Comparison of ENCODE assay signal across 8 cellular contexts in genomic region chr5:151085517-151086031, GRCh38. TPM values are rescaled to one million over a fixed set of nuclear protein-coding genes. Genes with fewer than 3 reads are reported as not detected.
DNase-seq lines count a peak whose midpoint lies in the region; ATAC-seq, FAIRE-seq and TF ChIP-seq lines count a peak whose summit lies in the region.

No MANE protein-coding gene starts in this region.

- no peaks in the 10 kb centered on the region for H4K20me1 ChIP-seq in HepG2 (ENCODE audit: insufficient read depth, low read length)

- intact Hi-C loops in HepG2 (cut with micrococcal nuclease; ENCODE audit: unreplicated experiment) (loop anchor here (5.0 kb wide), 1 partner anchor 33 kb away; no protein-coding TSS in a partner anchor), upper lobe of right lung (cut with DNase I) (no loop called here), A673 (cut with micrococcal nuclease; ENCODE audit: unreplicated experiment) (no loop called here)

- TF ChIP-seq RAD21 in A549 (conservative IDR thresholded peaks at IDR 0.05 in 1 of 2, IDR thresholded peaks at IDR 0.05 in 1 of 2) (no peak), HepG2 (CRISPR knock-in tag; IDR thresholded peaks at IDR 0.05) (no peak)

- peak overlapping the region; percentile 57 for H3K4me3 Mint-ChIP-seq in activated naive CD8-positive, alpha-beta T cell treated with anti-CD3 and anti-CD28 coated beads, Interleukin-2, amount 10 ng/mL, durations not matched to agents 7 days and 5 days

- H3K27me3 Mint-ChIP-seq in activated naive CD8-positive, alpha-beta T cell treated with anti-CD3 and anti-CD28 coated beads, Interleukin-2, amount 10 ng/mL, durations not matched to agents 7 days and 5 days: no peaks in the 10 kb centered on the region

- BruUV-seq in HepG2 (replicated peaks; lab: Mats Ljungman, UMichigan) (no TSS peak), A673 (replicated peaks; lab: Mats Ljungman, UMichigan) (no TSS peak)

- H3K4me3 ChIP-seq in A549 (no peak overlapping the region), HepG2 (replicated peaks in 1 of 3; ENCODE audit: insufficient read depth in 1 of 3, low read depth in 2 of 3, low read length in 3 of 3) (peak overlapping the region; percentile 36 to 69 (median 39)), upper lobe of right lung (no peak overlapping the region), A673 (ENCODE audit: low read depth, low read length, poor library complexity, severe bottlenecking) (no peak overlapping the region)

- H3K4me1 ChIP-seq in A549 (peaks cover 55% of the 10 kb centered on the region), HepG2 (ENCODE audit: insufficient read depth, low read length) (peaks cover 50% of the 10 kb centered on the region), upper lobe of right lung (peaks cover 58% of the 10 kb centered on the region), A673 (ENCODE audit: insufficient read depth, low read length, poor library complexity, severe bottlenecking) (peaks cover 5% of the 10 kb centered on the region)

- TF ChIP-seq POLR2A in A549 (IDR thresholded peaks at IDR 0.05; ENCODE audit: low read length) (no peak), HepG2 (IDR thresholded peaks at IDR 0.05; ENCODE audit: insufficient read depth in 1 of 2, low read depth in 2 of 2, low read length in 2 of 2) (no peak)

- H3K27ac ChIP-seq in A549 (peak overlapping the region; percentile 91 to 98), HepG2 (ENCODE audit: extremely low read length, insufficient read depth, low read length) (no peak overlapping the region), upper lobe of right lung (peak overlapping the region; percentile 65), A673 (ENCODE audit: low read depth, low read length, poor library complexity, severe bottlenecking) (no peak overlapping the region)

- peak overlapping the region; percentile 27 for H3K27ac Mint-ChIP-seq in activated naive CD8-positive, alpha-beta T cell treated with anti-CD3 and anti-CD28 coated beads, Interleukin-2, amount 10 ng/mL, durations not matched to agents 7 days and 5 days

- H3K36me3 ChIP-seq in HepG2 (replicated peaks in 1 of 2; ENCODE audit: control insufficient read depth in 1 of 2, insufficient read depth in 2 of 2, low read length in 2 of 2) (no peaks in the 10 kb centered on the region), upper lobe of right lung (no peaks in the 10 kb centered on the region), A673 (ENCODE audit: insufficient read depth, low read length, poor library complexity, severe bottlenecking) (no peaks in the 10 kb centered on the region)

- H3K4me2 ChIP-seq in A549 (peak overlapping the region; percentile 92), HepG2 (ENCODE audit: low read depth, low read length) (peak overlapping the region; percentile 87)

- peaks cover 7% of the 10 kb centered on the region for H3K79me2 ChIP-seq in HepG2 (ENCODE audit: insufficient read depth, low read length)

- TF ChIP-seq CTCF in A549 (IDR thresholded peaks at IDR 0.05) (no peak), HepG2 (CRISPR knock-in tag; IDR thresholded peaks at IDR 0.05) (no peak), upper lobe of right lung (IDR thresholded peaks at IDR 0.05) (no peak), A673 (conservative IDR thresholded peaks at IDR 0.05; ENCODE audit: low read depth, low read length) (no peak)

- FAIRE-seq in A549 (lab: Jason Lieb, UNC): no peak
- no peak for FAIRE-seq in HepG2 (lab: Jason Lieb, UNC)

- TF ChIP-seq EP300 in A549 (IDR thresholded peaks at IDR 0.05): no peak
- no peak for TF ChIP-seq EP300 in HepG2 (IDR thresholded peaks at IDR 0.05; ENCODE audit: low read depth in 2 of 2, low read length in 2 of 2)
- TF ChIP-seq EP300 in HepG2 (CRISPR knock-in tag; IDR thresholded peaks at IDR 0.05; ENCODE audit: borderline replicate concordance): no peak

- H3K27me3 ChIP-seq in HepG2 (ENCODE audit: control insufficient read depth in 1 of 2, insufficient read depth in 2 of 2, low read length in 2 of 2) (peaks cover 2 to 10% of the 10 kb centered on the region in 2 experiments; a peak in 2 of 5 replicates), upper lobe of right lung (no peaks in the 10 kb centered on the region), A673 (replicated peaks; ENCODE audit: insufficient read depth, low read depth, low read length, poor library complexity) (no peaks in the 10 kb centered on the region)

- CTCF ChIA-PET in A549 (lab: Yijun Ruan, JAX) (interaction anchor here (1.2 to 7.7 kb wide), 5 partner anchors 10 to 79 kb away, joined by 3 to 113 read pairs (median 4); no protein-coding TSS in a partner anchor), HepG2 (lab: Yijun Ruan, JAX; ENCODE audit: low intra/inter-chr PET ratio, low total read pairs) (no interaction called here), A673 (lab: Charles Lee) (no interaction called here)

- H2AFZ ChIP-seq in HepG2 (ENCODE audit: low read length): peak overlapping the region; percentile 7

- in situ Hi-C loops in HepG2 (cut with HindIII; ENCODE audit: extremely low pct_ligation_motif_present, low pct_unique_long_range_greater_than_20kb): no loop called here

- H3K9me3 ChIP-seq in A549 (no peaks in the 10 kb centered on the region), HepG2 (ENCODE audit: low read length) (no peaks in the 10 kb centered on the region), upper lobe of right lung (no peaks in the 10 kb centered on the region), A673 (ENCODE audit: low read depth, low read length, poor library complexity, severe bottlenecking) (no peaks in the 10 kb centered on the region)

- POLR2A ChIA-PET in A549 (lab: Yijun Ruan, JAX) (interaction anchor here (1.7 kb wide), 1 partner anchor 8 kb away, joined by 5 read pairs; no protein-coding TSS in a partner anchor), HepG2 (lab: Yijun Ruan, JAX) (interaction anchor here (0.8 to 1.3 kb wide), 4 partner anchors 14 to 167 kb away, joined by 3 read pairs; no protein-coding TSS in a partner anchor), A673 (lab: Charles Lee; ENCODE audit: low non-redundant PET) (no interaction called here)
- POLR2A ChIA-PET in activated naive CD8-positive, alpha-beta T cell treated with anti-CD3 and anti-CD28 coated beads, Interleukin-2, amount 10 ng/mL, durations not matched to agents 7 days and 5 days (lab: Charles Lee): no interaction called here

- 14% methylated on average over 9 of the region's 9 CpGs for WGBS in A549 (ENCODE audit: missing lambda C conversion rate)
- WGBS in HepG2 (ENCODE audit: low lambda C conversion rate): under 1% methylated on average over 7 of the region's 9 CpGs

- peaks cover 5% of the 10 kb centered on the region for H3K36me3 Mint-ChIP-seq in activated naive CD8-positive, alpha-beta T cell treated with anti-CD3 and anti-CD28 coated beads, Interleukin-2, amount 10 ng/mL, durations not matched to agents 7 days and 5 days

- H3K9ac ChIP-seq in HepG2 (ENCODE audit: insufficient read depth, low read depth, low read length): peak overlapping the region; percentile 48; the same call in 1 of the 2 replicates

- DNase-seq in A549 (ENCODE audit: low read depth in 1 of 2, low spot score in 1 of 2): peak in 1 of 2 experiments; percentile 57
- DNase-seq in activated naive CD8-positive, alpha-beta T cell treated with anti-CD3 and anti-CD28 coated beads, Interleukin-2, amount 10 ng/mL, durations not matched to agents 7 days and 5 days: no peak
- DNase-seq in HepG2 (ENCODE audit: low spot score): no peak
- DNase-seq in upper lobe of right lung: peak; percentile 79
- DNase-seq in RKO (ENCODE audit: low spot score): no peak
- no peak for DNase-seq in A673 (ENCODE audit: low spot score)

- ATAC-seq in A549 (peak in 1 of 2 experiments; percentile 5; a peak in 3 of 6 replicates), HG03432 (IDR thresholded peaks at IDR 0.05; ENCODE audit: unreplicated experiment) (peak; percentile 15), HepG2 (peak; percentile 15), upper lobe of right lung (peak; percentile 17), GM21528 (IDR thresholded peaks at IDR 0.05; ENCODE audit: low FRiP score, unreplicated experiment) (no peak)
- no peak for ATAC-seq in activated naive CD8-positive, alpha-beta T cell treated with anti-CD3 and anti-CD28 coated beads, Interleukin-2, amount 10 ng/mL, durations not matched to agents 7 days and 5 days (ENCODE audit: low read depth)

- H3K4me1 Mint-ChIP-seq in activated naive CD8-positive, alpha-beta T cell treated with anti-CD3 and anti-CD28 coated beads, Interleukin-2, amount 10 ng/mL, durations not matched to agents 7 days and 5 days: peaks cover 45% of the 10 kb centered on the region

- no peaks in the 10 kb centered on the region for H3K9me3 Mint-ChIP-seq in activated naive CD8-positive, alpha-beta T cell treated with anti-CD3 and anti-CD28 coated beads, Interleukin-2, amount 10 ng/mL, durations not matched to agents 7 days and 5 days

RNA-seq across cellular contexts. Expression of gene TNIP1, which starts 4.7 kb away (rescaled TPM):
- 43.4 and 48.4 TPM in 2 replicates for polyA plus RNA-seq in A549 (2011; rRNA removed)
- 52.4 and 56.8 TPM in 2 replicates for polyA plus RNA-seq in A549 (2012; cell fraction: cytosol; rRNA removed)
- 55.4 and 64.7 TPM in 2 replicates for polyA plus RNA-seq in A549 (2012; cell fraction: nucleus; rRNA removed)
- 53.4 to 68.2 TPM (median 55.8 TPM) in 3 replicates for polyA plus RNA-seq in A549 (2017; fragmentation: RNase III; extraction: RNeasy Plus Mini Kit Qiagen cat#74134 plus additional on column Dnase treatment)
- polyA minus RNA-seq in A549 (2011; rRNA and poly(A)+ RNA removed): 77.5 and 77.6 TPM in 2 replicates
- total RNA-seq in activated naive CD8-positive, alpha-beta T cell treated with anti-CD3 and anti-CD28 coated beads, Interleukin-2, amount 10 ng/mL, durations not matched to agents 7 days and 5 days: 100 to 1,000 TPM; 172 to 176 TPM
- 26.2 and 29.8 TPM in 2 replicates for total RNA-seq in HepG2 (2016; rRNA removed; fragmentation: Illumina TruSeq; extraction: Trizol)
- 11.3 and 13.0 TPM in 2 replicates for total RNA-seq in HepG2 (2016; cell fraction: cytosol; rRNA removed; fragmentation: Illumina TruSeq; extraction: Trizol; ENCODE audit: low read depth)
- 22.8 and 24.5 TPM in 2 replicates for total RNA-seq in HepG2 (2016; cell fraction: insoluble cytoplasmic fraction; rRNA removed; fragmentation: Illumina TruSeq; extraction: Trizol)
- total RNA-seq in HepG2 (2016; cell fraction: membrane; rRNA removed; fragmentation: Illumina TruSeq; extraction: Trizol): 28.9 and 33.7 TPM in 2 replicates
- 16.2 and 22.2 TPM in 2 replicates for total RNA-seq in HepG2 (2016; cell fraction: nucleus; rRNA removed; fragmentation: Illumina TruSeq; extraction: Trizol)
- polyA plus RNA-seq in HepG2 (2011; rRNA removed): 45.9 and 48.7 TPM in 2 replicates
- 40.8 and 45.3 TPM in 2 replicates for polyA plus RNA-seq in HepG2 (2011; cell fraction: cytosol; rRNA removed)
- polyA plus RNA-seq in HepG2 (2011; cell fraction: nucleus; rRNA removed): 57.3 and 59.8 TPM in 2 replicates
- polyA plus RNA-seq in HepG2 (2012): 52.5 and 57.8 TPM in 2 replicates
- polyA plus RNA-seq in HepG2 (2016; cell fraction: cytosol; fragmentation: Illumina TruSeq; extraction: Trizol; ENCODE audit: low read depth): 16.8 and 17.8 TPM in 2 replicates
- 26.4 and 35.7 TPM in 2 replicates for polyA plus RNA-seq in HepG2 (2016; cell fraction: insoluble cytoplasmic fraction; fragmentation: Illumina TruSeq; extraction: Trizol; ENCODE audit: low read depth)
- polyA plus RNA-seq in HepG2 (2016; cell fraction: membrane; fragmentation: Illumina TruSeq; extraction: Trizol; ENCODE audit: low read depth): 31.5 and 33.1 TPM in 2 replicates
- polyA plus RNA-seq in HepG2 (2016; cell fraction: nucleus; fragmentation: Illumina TruSeq; extraction: Trizol; ENCODE audit: insufficient read depth, low read depth): 29.8 and 34.0 TPM in 2 replicates
- 45.2 and 73.0 TPM in 2 replicates for polyA minus RNA-seq in HepG2 (2011; rRNA and poly(A)+ RNA removed; ENCODE audit: low replicate concordance)
- polyA minus RNA-seq in HepG2 (2011; cell fraction: cytosol; rRNA and poly(A)+ RNA removed): 45.8 and 51.1 TPM in 2 replicates
- polyA minus RNA-seq in HepG2 (2011; cell fraction: nucleus; rRNA and poly(A)+ RNA removed): 50.0 and 60.3 TPM in 2 replicates
- total RNA-seq in upper lobe of right lung: 120 TPM
- total RNA-seq in A673 (2021): 33.3 and 37.3 TPM in 2 replicates

Comparison
In these comparisons a context has a peak if more than half of its experiments do, and no peak if none do; other contexts are left out.
1. ATAC-seq: peak in HG03432 (single experiment), HepG2 (single experiment) and upper lobe of right lung (single experiment); none in activated naive CD8-positive, alpha-beta T cell treated with anti-CD3 and anti-CD28 coated beads, Interleukin-2, amount 10 ng/mL, durations not matched to agents 7 days and 5 days (single experiment) and GM21528 (single experiment).
2. H3K27ac ChIP-seq: peak in A549 (2 of 2) and upper lobe of right lung (single experiment); none in HepG2 (single experiment) and A673 (single experiment).
3. H3K4me3 ChIP-seq: peak in HepG2 (3 of 3); none in A549 (single experiment), upper lobe of right lung (single experiment) and A673 (single experiment).
4. POLR2A ChIA-PET loops: an anchor here in A549 (1.7 kb wide) and HepG2 (0.8 to 1.3 kb wide); none called in activated naive CD8-positive, alpha-beta T cell treated with anti-CD3 and anti-CD28 coated beads, Interleukin-2, amount 10 ng/mL, durations not matched to agents 7 days and 5 days and A673.
5. Of the 38 proteins assayed by ChIP-seq in both HepG2 and A549: peak only in HepG2: PHF8 and RFX5; only in A549: none; in both: none; in neither: 36.